In the genomic region with DNA sequence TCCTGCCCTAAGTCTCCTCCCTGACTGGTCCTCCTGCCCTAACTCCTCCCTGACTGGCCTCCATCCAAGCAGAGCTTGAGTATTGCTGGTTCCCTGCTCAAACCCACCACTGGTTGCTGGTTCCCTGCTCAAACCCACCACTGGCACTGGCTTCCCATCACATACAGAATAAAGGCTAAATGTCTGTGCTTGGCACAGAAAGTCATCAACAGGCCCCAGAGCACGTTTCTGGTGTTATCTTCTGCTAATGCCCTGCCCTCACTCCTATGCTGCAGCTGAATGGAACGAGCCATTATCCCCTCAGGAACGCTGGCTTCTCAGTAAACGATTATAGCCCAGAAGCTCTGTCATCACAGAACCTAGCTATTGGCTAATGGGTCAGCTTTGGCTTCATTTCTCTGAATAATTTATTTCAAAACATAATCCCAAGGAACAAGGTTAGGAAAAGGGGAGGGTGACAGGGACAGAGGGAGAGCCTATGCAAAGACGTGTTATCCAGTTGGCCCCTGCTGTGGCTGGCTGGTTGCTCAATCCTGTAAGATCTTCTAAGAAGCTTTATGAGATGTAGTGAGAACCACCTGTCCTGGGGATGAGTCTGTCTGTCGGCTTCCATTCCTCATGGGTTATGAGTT, we compare ENCODE assay signal across 1 cellular context.
TF ChIP-seq lines count a peak whose summit lies in the region.

No MANE protein-coding gene starts in this region.

TF ChIP-seq in K562, 482 proteins besides CTCF, POLR2A, EP300 and RAD21 (continues in another document):
- no peak for TF ChIP-seq ZNF584 (CRISPR knock-in tag; IDR thresholded peaks at IDR 0.05; ENCODE audit: low read depth)
- 0 out of 2 replicates have a peak, but pooled peaks have one; percentile 11 for TF ChIP-seq IRF1 (CRISPR knock-in tag; IDR thresholded peaks at IDR 0.05; ENCODE audit: borderline replicate concordance)
- TF ChIP-seq, protein P1, sequence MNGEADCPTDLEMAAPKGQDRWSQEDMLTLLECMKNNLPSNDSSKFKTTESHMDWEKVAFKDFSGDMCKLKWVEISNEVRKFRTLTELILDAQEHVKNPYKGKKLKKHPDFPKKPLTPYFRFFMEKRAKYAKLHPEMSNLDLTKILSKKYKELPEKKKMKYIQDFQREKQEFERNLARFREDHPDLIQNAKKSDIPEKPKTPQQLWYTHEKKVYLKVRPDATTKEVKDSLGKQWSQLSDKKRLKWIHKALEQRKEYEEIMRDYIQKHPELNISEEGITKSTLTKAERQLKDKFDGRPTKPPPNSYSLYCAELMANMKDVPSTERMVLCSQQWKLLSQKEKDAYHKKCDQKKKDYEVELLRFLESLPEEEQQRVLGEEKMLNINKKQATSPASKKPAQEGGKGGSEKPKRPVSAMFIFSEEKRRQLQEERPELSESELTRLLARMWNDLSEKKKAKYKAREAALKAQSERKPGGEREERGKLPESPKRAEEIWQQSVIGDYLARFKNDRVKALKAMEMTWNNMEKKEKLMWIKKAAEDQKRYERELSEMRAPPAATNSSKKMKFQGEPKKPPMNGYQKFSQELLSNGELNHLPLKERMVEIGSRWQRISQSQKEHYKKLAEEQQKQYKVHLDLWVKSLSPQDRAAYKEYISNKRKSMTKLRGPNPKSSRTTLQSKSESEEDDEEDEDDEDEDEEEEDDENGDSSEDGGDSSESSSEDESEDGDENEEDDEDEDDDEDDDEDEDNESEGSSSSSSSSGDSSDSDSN (IDR thresholded peaks at IDR 0.05; ENCODE audit: borderline replicate concordance in 1 of 2, low read depth in 2 of 2, low read length in 2 of 2), result no peak
- peak; percentile 96 for TF ChIP-seq ZNF263 (CRISPR knock-in tag; IDR thresholded peaks at IDR 0.05; ENCODE audit: borderline replicate concordance)
- TF ChIP-seq, protein P2, sequence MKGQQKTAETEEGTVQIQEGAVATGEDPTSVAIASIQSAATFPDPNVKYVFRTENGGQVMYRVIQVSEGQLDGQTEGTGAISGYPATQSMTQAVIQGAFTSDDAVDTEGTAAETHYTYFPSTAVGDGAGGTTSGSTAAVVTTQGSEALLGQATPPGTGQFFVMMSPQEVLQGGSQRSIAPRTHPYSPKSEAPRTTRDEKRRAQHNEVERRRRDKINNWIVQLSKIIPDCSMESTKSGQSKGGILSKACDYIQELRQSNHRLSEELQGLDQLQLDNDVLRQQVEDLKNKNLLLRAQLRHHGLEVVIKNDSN (CRISPR knock-in tag; IDR thresholded peaks at IDR 0.05), result peak; percentile 42; the same call in 1 of the 2 replicates
- TF ChIP-seq, protein P3, sequence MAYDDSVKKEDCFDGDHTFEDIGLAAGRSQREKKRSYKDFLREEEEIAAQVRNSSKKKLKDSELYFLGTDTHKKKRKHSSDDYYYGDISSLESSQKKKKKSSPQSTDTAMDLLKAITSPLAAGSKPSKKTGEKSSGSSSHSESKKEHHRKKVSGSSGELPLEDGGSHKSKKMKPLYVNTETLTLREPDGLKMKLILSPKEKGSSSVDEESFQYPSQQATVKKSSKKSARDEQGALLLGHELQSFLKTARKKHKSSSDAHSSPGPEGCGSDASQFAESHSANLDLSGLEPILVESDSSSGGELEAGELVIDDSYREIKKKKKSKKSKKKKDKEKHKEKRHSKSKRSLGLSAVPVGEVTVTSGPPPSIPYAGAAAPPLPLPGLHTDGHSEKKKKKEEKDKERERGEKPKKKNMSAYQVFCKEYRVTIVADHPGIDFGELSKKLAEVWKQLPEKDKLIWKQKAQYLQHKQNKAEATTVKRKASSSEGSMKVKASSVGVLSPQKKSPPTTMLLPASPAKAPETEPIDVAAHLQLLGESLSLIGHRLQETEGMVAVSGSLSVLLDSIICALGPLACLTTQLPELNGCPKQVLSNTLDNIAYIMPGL (CRISPR knock-in tag; IDR thresholded peaks at IDR 0.05), result no peak
- TF ChIP-seq, protein P4, sequence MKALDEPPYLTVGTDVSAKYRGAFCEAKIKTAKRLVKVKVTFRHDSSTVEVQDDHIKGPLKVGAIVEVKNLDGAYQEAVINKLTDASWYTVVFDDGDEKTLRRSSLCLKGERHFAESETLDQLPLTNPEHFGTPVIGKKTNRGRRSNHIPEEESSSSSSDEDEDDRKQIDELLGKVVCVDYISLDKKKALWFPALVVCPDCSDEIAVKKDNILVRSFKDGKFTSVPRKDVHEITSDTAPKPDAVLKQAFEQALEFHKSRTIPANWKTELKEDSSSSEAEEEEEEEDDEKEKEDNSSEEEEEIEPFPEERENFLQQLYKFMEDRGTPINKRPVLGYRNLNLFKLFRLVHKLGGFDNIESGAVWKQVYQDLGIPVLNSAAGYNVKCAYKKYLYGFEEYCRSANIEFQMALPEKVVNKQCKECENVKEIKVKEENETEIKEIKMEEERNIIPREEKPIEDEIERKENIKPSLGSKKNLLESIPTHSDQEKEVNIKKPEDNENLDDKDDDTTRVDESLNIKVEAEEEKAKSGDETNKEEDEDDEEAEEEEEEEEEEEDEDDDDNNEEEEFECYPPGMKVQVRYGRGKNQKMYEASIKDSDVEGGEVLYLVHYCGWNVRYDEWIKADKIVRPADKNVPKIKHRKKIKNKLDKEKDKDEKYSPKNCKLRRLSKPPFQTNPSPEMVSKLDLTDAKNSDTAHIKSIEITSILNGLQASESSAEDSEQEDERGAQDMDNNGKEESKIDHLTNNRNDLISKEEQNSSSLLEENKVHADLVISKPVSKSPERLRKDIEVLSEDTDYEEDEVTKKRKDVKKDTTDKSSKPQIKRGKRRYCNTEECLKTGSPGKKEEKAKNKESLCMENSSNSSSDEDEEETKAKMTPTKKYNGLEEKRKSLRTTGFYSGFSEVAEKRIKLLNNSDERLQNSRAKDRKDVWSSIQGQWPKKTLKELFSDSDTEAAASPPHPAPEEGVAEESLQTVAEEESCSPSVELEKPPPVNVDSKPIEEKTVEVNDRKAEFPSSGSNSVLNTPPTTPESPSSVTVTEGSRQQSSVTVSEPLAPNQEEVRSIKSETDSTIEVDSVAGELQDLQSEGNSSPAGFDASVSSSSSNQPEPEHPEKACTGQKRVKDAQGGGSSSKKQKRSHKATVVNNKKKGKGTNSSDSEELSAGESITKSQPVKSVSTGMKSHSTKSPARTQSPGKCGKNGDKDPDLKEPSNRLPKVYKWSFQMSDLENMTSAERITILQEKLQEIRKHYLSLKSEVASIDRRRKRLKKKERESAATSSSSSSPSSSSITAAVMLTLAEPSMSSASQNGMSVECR (CRISPR knock-in tag; IDR thresholded peaks at IDR 0.05), result 0 out of 2 replicates have a peak, but pooled peaks have one; percentile 29
- peak; percentile 41; the same call in 1 of the 2 replicates for TF ChIP-seq IRF9 (tag; IDR thresholded peaks at IDR 0.05)
- peak; percentile 62 for TF ChIP-seq NFIC (IDR thresholded peaks at IDR 0.05)
- peak; percentile 93 for TF ChIP-seq CEBPB (tag; IDR thresholded peaks at IDR 0.05)
- peak; percentile 45 for TF ChIP-seq BHLHE40 (IDR thresholded peaks at IDR 0.05; ENCODE audit: low read length)
- peak; percentile 53; the same call in 1 of the 2 replicates for TF ChIP-seq MAX (CRISPR knock-in tag; IDR thresholded peaks at IDR 0.05)
- peak; percentile 35; the same call in 1 of the 2 replicates for TF ChIP-seq STAG1 (CRISPR knock-in tag; IDR thresholded peaks at IDR 0.05; ENCODE audit: borderline replicate concordance)
- no peak for TF ChIP-seq TOE1 (IDR thresholded peaks at IDR 0.05; ENCODE audit: borderline replicate concordance)
- 0 out of 2 replicates have a peak, but pooled peaks have one; percentile 77 for TF ChIP-seq TOE1 (CRISPR knock-in tag; IDR thresholded peaks at IDR 0.05; ENCODE audit: borderline replicate concordance, low read depth)
- TF ChIP-seq BRCA1 (IDR thresholded peaks at IDR 0.05), result no peak
- TF ChIP-seq BRCA1 (CRISPR knock-in tag; IDR thresholded peaks at IDR 0.05), result 0 out of 2 replicates have a peak, but pooled peaks have one; percentile 74
- TF ChIP-seq ZBTB26 (CRISPR knock-in tag; IDR thresholded peaks at IDR 0.05), result 0 out of 2 replicates have a peak, but pooled peaks have one; percentile 5
- TF ChIP-seq HMBOX1 (IDR thresholded peaks at IDR 0.05), result no peak
- TF ChIP-seq, protein P5, sequence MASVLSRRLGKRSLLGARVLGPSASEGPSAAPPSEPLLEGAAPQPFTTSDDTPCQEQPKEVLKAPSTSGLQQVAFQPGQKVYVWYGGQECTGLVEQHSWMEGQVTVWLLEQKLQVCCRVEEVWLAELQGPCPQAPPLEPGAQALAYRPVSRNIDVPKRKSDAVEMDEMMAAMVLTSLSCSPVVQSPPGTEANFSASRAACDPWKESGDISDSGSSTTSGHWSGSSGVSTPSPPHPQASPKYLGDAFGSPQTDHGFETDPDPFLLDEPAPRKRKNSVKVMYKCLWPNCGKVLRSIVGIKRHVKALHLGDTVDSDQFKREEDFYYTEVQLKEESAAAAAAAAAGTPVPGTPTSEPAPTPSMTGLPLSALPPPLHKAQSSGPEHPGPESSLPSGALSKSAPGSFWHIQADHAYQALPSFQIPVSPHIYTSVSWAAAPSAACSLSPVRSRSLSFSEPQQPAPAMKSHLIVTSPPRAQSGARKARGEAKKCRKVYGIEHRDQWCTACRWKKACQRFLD (CRISPR knock-in tag; IDR thresholded peaks at IDR 0.05), result 0 out of 2 replicates have a peak, but pooled peaks have one; percentile 33
- TF ChIP-seq SP2 (IDR thresholded peaks at IDR 0.05; ENCODE audit: extremely low read depth, low read depth, low read length, poor library complexity, severe bottlenecking), result no peak
- no peak for TF ChIP-seq ZNF785 (CRISPR knock-in tag; IDR thresholded peaks at IDR 0.05)
- TF ChIP-seq CBFB (CRISPR knock-in tag; IDR thresholded peaks at IDR 0.05), result peak; percentile 62; the same call in 1 of the 2 replicates
- 0 out of 2 replicates have a peak, but pooled peaks have one; percentile 50 for TF ChIP-seq ARID3B (CRISPR knock-in tag; IDR thresholded peaks at IDR 0.05; ENCODE audit: borderline replicate concordance)
- 0 out of 2 replicates have a peak, but pooled peaks have one; percentile 5 for TF ChIP-seq ZNF133 (CRISPR knock-in tag; IDR thresholded peaks at IDR 0.05)
- TF ChIP-seq ZNF143 (CRISPR knock-in tag; IDR thresholded peaks at IDR 0.05), result 0 out of 2 replicates have a peak, but pooled peaks have one; percentile 24
- peak; percentile 77 for TF ChIP-seq PRDM10 (IDR thresholded peaks at IDR 0.05; ENCODE audit: partially characterized antibody)
- no peak for TF ChIP-seq ZNF75A (CRISPR knock-in tag; IDR thresholded peaks at IDR 0.05)
